In genomic region chr11:34682822-34683221, GRCh38 we compare ENCODE assay signal across 20 cellular contexts.
DNase-seq lines count a peak whose midpoint lies in the region; ATAC-seq, FAIRE-seq and TF ChIP-seq lines count a peak whose summit lies in the region.
"Had no signal": no experiment of that assay in that cellular context is flagged by ENCODE, and none has a peak within 500 bp of the region (broad histone marks: within the 10 kb centered on the region; RNA-seq: fewer than 3 reads in every experiment).

No MANE protein-coding gene starts in this region.

- TF ChIP-seq CTCF in AG09309 (IDR thresholded peaks at IDR 0.05; ENCODE audit: control insufficient read depth, insufficient read depth, low read depth, low read length, missing control alignments): no peak

- FAIRE-seq in HTR-8/SVneo (lab: Jason Lieb, UNC): no peak

- no peak for ATAC-seq in GM18907 (IDR thresholded peaks at IDR 0.05; ENCODE audit: unreplicated experiment)
- no peak for ATAC-seq in GM21423 (IDR thresholded peaks at IDR 0.05; ENCODE audit: unreplicated experiment)
- ATAC-seq: gastrocnemius medialis, Panc1 had no signal

- H3K4me3 ChIP-seq in AG09309 (ENCODE audit: control insufficient read depth, low read depth, low read length): no peak overlapping the region
- H3K4me3 ChIP-seq: gastrocnemius medialis, sigmoid colon, tibial nerve had no signal

- DNase-seq in AG09309 (ENCODE audit: low read depth): peak; percentile 0
- DNase-seq in HTR-8/SVneo (ENCODE audit: insufficient read length, low spot score): peak; percentile 4
- peak; percentile 48 for DNase-seq in amniotic epithelial cell (ENCODE audit: low read depth)
- DNase-seq in iPS-NIHi11 (ENCODE audit: low spot score): peak; percentile 12
- DNase-seq in NCI-H1105 (lab: John Stamatoyannopoulos, UW): no peak
- no peak for DNase-seq in NCI-H187 treated with DMSO at 0.1 percent for 48 hours (lab: John Stamatoyannopoulos, UW)
- DNase-seq: activated CD4-positive, CD25-positive, alpha-beta regulatory T cell; activated naive CD4-positive, alpha-beta T cell treated with anti-CD3 and anti-CD28 coated beads, Interleukin-2, amount 10 ng/mL, durations not matched to agents 7 days and 5 days; effector CD4-positive, alpha-beta T cell; gastrocnemius medialis; immature natural killer cell; KBM-7; NCI-H1436; sigmoid colon; stimulated activated CD4-positive, alpha-beta T cell treated with anti-CD3 and anti-CD28 coated beads, Interleukin-4, amount 100 ng/mL, for 24 hours; T-helper 1 cell had no signal

Comparison
In these comparisons a context has a peak if more than half of its experiments do, and no peak if none do; other contexts are left out.
1. DNase-seq: peak in AG09309 (single experiment), HTR-8/SVneo (single experiment), amniotic epithelial cell (single experiment) and iPS-NIHi11 (single experiment); none in NCI-H1105 (single experiment) and NCI-H187 treated with DMSO at 0.1 percent for 48 hours (single experiment).